ENCODE assay signal across 23 cellular contexts in genomic region chr11:2994336-2994730, GRCh38. TPM values are rescaled to one million over a fixed set of nuclear protein-coding genes. Genes with fewer than 3 reads are reported as not detected.
DNase-seq lines count a peak whose midpoint lies in the region; FAIRE-seq and TF ChIP-seq lines count a peak whose summit lies in the region.
"Had no signal": no experiment of that assay in that cellular context is flagged by ENCODE, and none has a peak within 500 bp of the region (broad histone marks: within the 10 kb centered on the region; RNA-seq: fewer than 3 reads in every experiment).

No MANE protein-coding gene starts in this region.

- H3K27ac Mint-ChIP-seq in activated CD4-positive, alpha-beta T cell treated with anti-CD3 and anti-CD28 coated beads, Interleukin-2, amount 10 ng/mL, durations not matched to agents 7 days and 5 days: peak overlapping the region; percentile 43
- H3K27ac Mint-ChIP-seq in astrocyte (ENCODE audit: unreplicated experiment) (peak overlapping the region; percentile 26), nephron progenitor cell (no peak overlapping the region)

- no peak for TF ChIP-seq CTCF in astrocyte (IDR thresholded peaks at IDR 0.05; ENCODE audit: insufficient read depth, low read depth, low read length)
- no peak for TF ChIP-seq CTCF in nephron progenitor cell (IDR thresholded peaks at IDR 0.05)

- H3K27ac ChIP-seq in astrocyte (ENCODE audit: low read depth, low read length): no peak overlapping the region
- H3K27ac ChIP-seq: BLaER1 treated with 17β-estradiol and CSF1 and Interleukin-3, amounts not matched to agents 10 nM and 100 nM had no signal

- no peaks in the 10 kb centered on the region for H3K27me3 ChIP-seq in H7 (ENCODE audit: control insufficient read depth, insufficient read depth, low read length)
- H3K27me3 ChIP-seq in astrocyte (ENCODE audit: insufficient read depth, low read length): no peaks in the 10 kb centered on the region
- H3K27me3 ChIP-seq: BLaER1 treated with 17β-estradiol and CSF1 and Interleukin-3, amounts not matched to agents 10 nM and 100 nM; MG63 had no signal

- no peaks in the 10 kb centered on the region for H3K27me3 Mint-ChIP-seq in activated CD4-positive, alpha-beta T cell treated with anti-CD3 and anti-CD28 coated beads, Interleukin-2, amount 10 ng/mL, durations not matched to agents 7 days and 5 days
- H3K27me3 Mint-ChIP-seq in astrocyte (ENCODE audit: low read depth, unreplicated experiment): no peaks in the 10 kb centered on the region
- peaks cover 6% of the 10 kb centered on the region for H3K27me3 Mint-ChIP-seq in nephron progenitor cell (ENCODE audit: low read depth, poor library complexity)

- H4K20me1 ChIP-seq in astrocyte (ENCODE audit: insufficient read depth, low read length): peaks cover 22% of the 10 kb centered on the region

- H3K9me3 ChIP-seq in astrocyte (ENCODE audit: insufficient read depth, low read depth, low read length): no peaks in the 10 kb centered on the region
- H3K9me3 ChIP-seq: BLaER1 treated with 17β-estradiol and CSF1 and Interleukin-3, amounts not matched to agents 10 nM and 100 nM; MG63 had no signal

- no peak overlapping the region for H2AFZ ChIP-seq in astrocyte (ENCODE audit: low read depth, low read length)

- H3K79me2 ChIP-seq in astrocyte (ENCODE audit: insufficient read depth, low read length): peaks cover 27% of the 10 kb centered on the region

- H3K4me1 Mint-ChIP-seq in activated CD4-positive, alpha-beta T cell treated with anti-CD3 and anti-CD28 coated beads, Interleukin-2, amount 10 ng/mL, durations not matched to agents 7 days and 5 days: peaks cover 12% of the 10 kb centered on the region
- H3K4me1 Mint-ChIP-seq in astrocyte (ENCODE audit: low read depth, unreplicated experiment) (peaks cover 15% of the 10 kb centered on the region), nephron progenitor cell (peaks cover 42% of the 10 kb centered on the region)

- H3K4me3 ChIP-seq in H7 (ENCODE audit: insufficient read depth, low read depth, low read length) (no peak overlapping the region), astrocyte (ENCODE audit: insufficient read depth, low read depth, low read length) (no peak overlapping the region)
- H3K4me3 ChIP-seq: BLaER1 treated with 17β-estradiol and CSF1 and Interleukin-3, amounts not matched to agents 10 nM and 100 nM; GM12878; MG63 had no signal

- CTCF ChIA-PET in activated CD4-positive, alpha-beta T cell treated with anti-CD3 and anti-CD28 coated beads, Interleukin-2, amount 10 ng/mL, durations not matched to agents 7 days and 5 days (lab: Charles Lee): interaction anchor here (1.8 kb wide), 1 partner anchor 9 kb away, joined by 6 read pairs; no protein-coding TSS in a partner anchor

- no peaks in the 10 kb centered on the region for H3K9me3 Mint-ChIP-seq in activated CD4-positive, alpha-beta T cell treated with anti-CD3 and anti-CD28 coated beads, Interleukin-2, amount 10 ng/mL, durations not matched to agents 7 days and 5 days
- H3K9me3 Mint-ChIP-seq in astrocyte (ENCODE audit: unreplicated experiment) (no peaks in the 10 kb centered on the region), nephron progenitor cell (no peaks in the 10 kb centered on the region)

- H3K36me3 Mint-ChIP-seq in activated CD4-positive, alpha-beta T cell treated with anti-CD3 and anti-CD28 coated beads, Interleukin-2, amount 10 ng/mL, durations not matched to agents 7 days and 5 days (ENCODE audit: low read depth): peaks cover 26% of the 10 kb centered on the region
- H3K36me3 Mint-ChIP-seq in astrocyte (ENCODE audit: low read depth, unreplicated experiment): peaks cover 3% of the 10 kb centered on the region
- no peaks in the 10 kb centered on the region for H3K36me3 Mint-ChIP-seq in nephron progenitor cell (ENCODE audit: low read depth)

- no peak for DNase-seq in activated CD4-positive, alpha-beta T cell treated with anti-CD3 and anti-CD28 coated beads, Interleukin-2, amount 10 ng/mL, durations not matched to agents 7 days and 5 days
- no peak for DNase-seq in activated CD4-positive, alpha-beta T cell treated with anti-CD3 and anti-CD28 coated beads for 4 hours
- DNase-seq in H7 (peak; percentile 56), astrocyte (ENCODE audit: low read depth) (no peak), nephron progenitor cell (no peak), NCI-H2171 (lab: John Stamatoyannopoulos, UW) (no peak), NCI-H1417 treated with DMSO at 0.1 percent for 48 hours (lab: John Stamatoyannopoulos, UW) (no peak)
- DNase-seq in stimulated activated naive CD4-positive, alpha-beta T cell (lab: John Stamatoyannopoulos, UW): no peak
- DNase-seq: activated CD4-positive, alpha-beta T cell treated with anti-CD3 and anti-CD28 coated beads, Interleukin-2, amount 50 U/mL, for 1 hour; amniotic stem cell; central memory CD4-positive, alpha-beta T cell; kidney glomerular epithelial cell; mammary epithelial cell; MG63; NCI-H1694; NCI-H2227 treated with DMSO at 0.1 percent for 48 hours; NCI-H82; PC-3; small intestine; stimulated activated CD4-positive, alpha-beta T cell treated with anti-CD3 and anti-CD28 coated beads, Interleukin-4, amount 100 ng/mL, for 1 hour had no signal

- peaks cover 9% of the 10 kb centered on the region for H3K4me1 ChIP-seq in astrocyte (ENCODE audit: insufficient read depth, low read length)

- peak overlapping the region; percentile 6 for H3K4me3 Mint-ChIP-seq in activated CD4-positive, alpha-beta T cell treated with anti-CD3 and anti-CD28 coated beads, Interleukin-2, amount 10 ng/mL, durations not matched to agents 7 days and 5 days
- H3K4me3 Mint-ChIP-seq in astrocyte (ENCODE audit: unreplicated experiment) (no peak overlapping the region), nephron progenitor cell (peak overlapping the region; percentile 50)

- POLR2A ChIA-PET in activated CD4-positive, alpha-beta T cell treated with anti-CD3 and anti-CD28 coated beads, Interleukin-2, amount 10 ng/mL, durations not matched to agents 7 days and 5 days (lab: Charles Lee): no interaction called here

- no peak for FAIRE-seq in astrocyte (lab: Jason Lieb, UNC)
- FAIRE-seq: frontal cortex, GM12878, small intestine had no signal

- H3K36me3 ChIP-seq in H7 (replicated peaks; ENCODE audit: control insufficient read depth, insufficient read depth, low read length) (no peaks in the 10 kb centered on the region), astrocyte (ENCODE audit: insufficient read depth, low read length) (no peaks in the 10 kb centered on the region)

- H3K4me2 ChIP-seq in astrocyte (ENCODE audit: low read length): no peak overlapping the region

- no peak overlapping the region for H3K9ac ChIP-seq in astrocyte (ENCODE audit: low read length)

RNA-seq across cellular contexts. Expression of gene NAP1L4, which starts 2.2 kb away (rescaled TPM):
- total RNA-seq in activated CD4-positive, alpha-beta T cell treated with anti-CD3 and anti-CD28 coated beads, Interleukin-2, amount 10 ng/mL, durations not matched to agents 7 days and 5 days: 100 to 1,000 TPM; 354 to 367 TPM
- total RNA-seq in H7 (2014; rRNA removed; shearing (Covaris generic)): 140 and 142 TPM in 2 replicates
- 129 and 153 TPM in 2 replicates for total RNA-seq in astrocyte
